ENCODE assay signal across 35 cellular contexts in the genomic region with DNA sequence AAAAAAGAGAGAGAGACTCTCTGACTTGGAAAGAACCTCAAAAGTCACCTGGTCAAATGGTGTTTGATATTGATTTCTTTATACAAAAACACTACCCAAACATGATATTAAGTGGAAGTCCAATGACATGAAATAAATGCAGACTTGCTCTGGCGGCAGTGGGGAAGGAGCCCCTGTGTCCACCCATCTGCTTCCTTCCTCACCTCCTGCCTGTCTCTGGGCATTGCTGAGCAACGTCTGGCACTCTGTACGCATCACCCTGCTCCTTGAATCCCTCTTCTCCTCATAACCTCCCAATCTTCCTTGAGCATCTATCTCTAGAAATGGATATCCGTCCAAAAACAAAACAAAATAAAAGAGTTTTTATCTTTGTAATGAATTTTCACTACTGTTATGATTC.
"Had no signal": no experiment of that assay in that cellular context is flagged by ENCODE, and none has a peak within 500 bp of the region (broad histone marks: within the 10 kb centered on the region; RNA-seq: fewer than 3 reads in every experiment).

No MANE protein-coding gene starts in this region.

- H3K4me1 ChIP-seq: adrenal gland, body of pancreas, breast epithelium had no signal

- H3K4me1 Mint-ChIP-seq: activated B cell treated with CpG ODN at 0.5 μM for 24 hours; activated naive CD8-positive, alpha-beta T cell treated with anti-CD3 and anti-CD28 coated beads for 36 hours had no signal

- H3K27ac ChIP-seq: adrenal gland, body of pancreas, brain microvascular endothelial cell, breast epithelium, VCaP had no signal

- H3K27me3 ChIP-seq: adrenal gland, body of pancreas, brain microvascular endothelial cell, breast epithelium had no signal

- H3K9me3 Mint-ChIP-seq: activated B cell treated with CpG ODN at 0.5 μM for 24 hours; activated CD4-positive, alpha-beta memory T cell treated with anti-CD3 and anti-CD28 coated beads for 36 hours; activated CD8-positive, alpha-beta T cell treated with anti-CD3 and anti-CD28 coated beads for 36 hours; activated naive CD4-positive, alpha-beta T cell treated with anti-CD3 and anti-CD28 coated beads for 36 hours; activated naive CD4-positive, alpha-beta T cell treated with anti-CD3 and anti-CD28 coated beads, Interleukin-2, amount 50 U/mL, for 72 hours; activated naive CD8-positive, alpha-beta T cell treated with anti-CD3 and anti-CD28 coated beads for 36 hours; activated T-cell treated with anti-CD3 and anti-CD28 coated beads, Interleukin-2, amount 50 U/mL, for 4 hours; activated T-helper 17 cell treated with anti-CD3 and anti-CD28 coated beads, Interleukin-2, amount 50 U/mL, for 72 hours; T-helper 1 cell treated with Interleukin-12 subunit alpha and Interleukin-12 subunit beta and Interleukin-4 antibody, amounts not matched to agents 30 μg/mL and 1 μg/mL, for 36 hours; T-helper 2 cell treated with Interferon-gamma antibody and Interleukin-4, amounts not matched to agents 5 μg/mL and 100 μg/mL, for 36 hours had no signal

- H3K27me3 Mint-ChIP-seq: activated B cell treated with CpG ODN at 0.5 μM for 24 hours; activated CD4-positive, alpha-beta T cell treated with anti-CD3 and anti-CD28 coated beads, Interleukin-2, amount 10 ng/mL, durations not matched to agents 24 days and 14 days had no signal

- H3K36me3 Mint-ChIP-seq: activated CD4-positive, alpha-beta memory T cell treated with anti-CD3 and anti-CD28 coated beads for 36 hours; activated naive CD4-positive, alpha-beta T cell treated with anti-CD3 and anti-CD28 coated beads, Interleukin-2, amount 50 U/mL, for 72 hours; activated naive CD8-positive, alpha-beta T cell treated with anti-CD3 and anti-CD28 coated beads for 36 hours had no signal

- H3K36me3 ChIP-seq: adrenal gland, brain microvascular endothelial cell, breast epithelium had no signal

- DNase-seq: activated B cell treated with CpG ODN at 0.5 μM for 24 hours; activated CD4-positive, alpha-beta memory T cell treated with anti-CD3 and anti-CD28 coated beads for 36 hours; activated CD4-positive, alpha-beta T cell treated with anti-CD3 and anti-CD28 coated beads for 4 hours; activated CD4-positive, alpha-beta T cell treated with anti-CD3 and anti-CD28 coated beads, Interleukin-2, amount 10 ng/mL, durations not matched to agents 24 days and 14 days; activated CD4-positive, alpha-beta T cell treated with anti-CD3 and anti-CD28 coated beads, Interleukin-2, amount 50 U/mL, for 1 hour; activated CD4-positive, alpha-beta T cell treated with anti-CD3 and anti-CD28 coated beads, Interleukin-2, amount 50 U/mL, for 4 hours; activated CD4-positive, CD25-positive, alpha-beta regulatory T cell treated with anti-CD3 and anti-CD28 coated beads, Interleukin-2, amount 50 U/mL, for 72 hours; activated CD8-positive, alpha-beta memory T cell treated with anti-CD3 and anti-CD28 coated beads, Interleukin-2, amount 50 U/mL, for 4 hours; activated CD8-positive, alpha-beta T cell treated with anti-CD3 and anti-CD28 coated beads for 36 hours; activated effector memory CD4-positive, alpha-beta T cell treated with anti-CD3 and anti-CD28 coated beads, Interleukin-2, amount 50 U/mL, for 16 hours; activated gamma-delta T cell treated with Interleukin-2 at 50 U/mL for 16 hours; activated naive CD4-positive, alpha-beta T cell; activated naive CD4-positive, alpha-beta T cell treated with anti-CD3 and anti-CD28 coated beads for 36 hours; activated naive CD4-positive, alpha-beta T cell treated with anti-CD3 and anti-CD28 coated beads, Interleukin-2, amount 50 U/mL, for 16 hours; activated naive CD8-positive, alpha-beta T cell treated with anti-CD3 and anti-CD28 coated beads for 36 hours; activated T-cell treated with anti-CD3 and anti-CD28 coated beads for 4 hours; activated T-cell treated with anti-CD3 and anti-CD28 coated beads, Interleukin-2, amount 50 U/mL, for 1 hour; activated T-cell treated with anti-CD3 and anti-CD28 coated beads, Interleukin-2, amount 50 U/mL, for 4 hours; activated T-cell treated with anti-CD3 and anti-CD28 coated beads, Interleukin-2, amount 50 U/mL, for 72 hours; adrenal gland; amniotic stem cell; aorta; body of pancreas; brain microvascular endothelial cell; central memory CD4-positive, alpha-beta T cell; T-helper 1 cell; T-helper 2 cell; T-helper 9 cell had no signal

- H3K9me3 ChIP-seq: adrenal gland, body of pancreas, breast epithelium had no signal

- H3K27ac Mint-ChIP-seq: activated B cell treated with CpG ODN at 0.5 μM for 24 hours; activated CD4-positive, alpha-beta memory T cell treated with anti-CD3 and anti-CD28 coated beads for 36 hours; activated CD4-positive, alpha-beta T cell treated with anti-CD3 and anti-CD28 coated beads, Interleukin-2, amount 10 ng/mL, durations not matched to agents 24 days and 14 days; activated CD8-positive, alpha-beta T cell treated with anti-CD3 and anti-CD28 coated beads for 36 hours; activated naive CD4-positive, alpha-beta T cell treated with anti-CD3 and anti-CD28 coated beads for 36 hours; activated naive CD4-positive, alpha-beta T cell treated with anti-CD3 and anti-CD28 coated beads, Interleukin-2, amount 50 U/mL, for 72 hours; activated naive CD8-positive, alpha-beta T cell treated with anti-CD3 and anti-CD28 coated beads for 36 hours; activated T-cell treated with anti-CD3 and anti-CD28 coated beads, Interleukin-2, amount 50 U/mL, for 72 hours; activated T-helper 17 cell treated with anti-CD3 and anti-CD28 coated beads, Interleukin-2, amount 50 U/mL, for 72 hours; T-helper 2 cell treated with Interferon-gamma antibody and Interleukin-4, amounts not matched to agents 5 μg/mL and 100 μg/mL, for 36 hours had no signal

- H3K4me3 ChIP-seq: adrenal gland, body of pancreas, breast epithelium had no signal

- H3K4me3 Mint-ChIP-seq: activated B cell treated with CpG ODN at 0.5 μM for 24 hours; activated CD4-positive, alpha-beta memory T cell treated with anti-CD3 and anti-CD28 coated beads for 36 hours; activated CD4-positive, alpha-beta T cell treated with anti-CD3 and anti-CD28 coated beads, Interleukin-2, amount 10 ng/mL, durations not matched to agents 24 days and 14 days; activated CD8-positive, alpha-beta T cell treated with anti-CD3 and anti-CD28 coated beads for 36 hours; activated naive CD4-positive, alpha-beta T cell treated with anti-CD3 and anti-CD28 coated beads for 36 hours; activated naive CD8-positive, alpha-beta T cell treated with anti-CD3 and anti-CD28 coated beads for 36 hours; activated T-cell treated with anti-CD3 and anti-CD28 coated beads, Interleukin-2, amount 50 U/mL, for 4 hours; activated T-cell treated with anti-CD3 and anti-CD28 coated beads, Interleukin-2, amount 50 U/mL, for 72 hours; activated T-helper 1 cell treated with anti-CD3 and anti-CD28 coated beads, Interleukin-12 subunit alpha, Interleukin-12 subunit beta, Interleukin-2, Interleukin-4 antibody, amounts not matched to agents 30 ng/mL and 10 ng/mL and 1 ng/mL, durations not matched to agents 14 hours and 24 hours and 36 hours; activated T-helper 17 cell treated with anti-CD3 and anti-CD28 coated beads, Interleukin-2, amount 50 U/mL, for 72 hours; T-helper 1 cell treated with Interleukin-12 subunit alpha and Interleukin-12 subunit beta and Interleukin-4 antibody, amounts not matched to agents 30 μg/mL and 1 μg/mL, for 36 hours; T-helper 2 cell treated with Interferon-gamma antibody and Interleukin-4, amounts not matched to agents 5 μg/mL and 100 μg/mL, for 36 hours had no signal
